In the genomic region with DNA sequence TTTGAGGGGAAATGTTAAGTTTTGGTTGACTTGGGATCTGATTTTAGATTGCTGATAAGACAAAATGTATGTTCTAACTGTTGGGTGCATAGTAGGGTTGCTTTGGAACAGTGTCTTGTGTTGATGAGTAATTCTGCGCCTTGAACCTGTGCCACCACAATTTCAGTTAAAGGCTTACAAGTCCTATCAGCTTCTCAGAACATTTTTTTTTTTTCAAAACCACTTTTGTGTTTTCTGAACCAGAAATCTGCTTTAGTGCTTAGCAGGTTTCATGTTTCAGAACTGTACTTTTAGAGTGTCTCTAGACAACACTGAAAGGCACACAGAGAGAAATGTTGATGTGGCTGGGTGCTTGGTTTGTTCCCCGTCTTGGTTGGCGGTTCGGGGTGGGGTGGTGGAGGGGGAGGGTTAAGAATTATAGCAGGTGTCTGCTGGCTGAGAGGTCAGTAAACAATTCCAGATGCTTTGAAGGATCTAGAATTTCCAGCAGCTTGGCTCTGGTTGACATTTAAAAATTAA, we compare ENCODE assay signal across 8 cellular contexts.
DNase-seq lines count a peak whose midpoint lies in the region; ATAC-seq lines count a peak whose summit lies in the region.

No MANE protein-coding gene starts in this region.

- DNase-seq in NCI-H2171 (lab: John Stamatoyannopoulos, UW) = peak; percentile 96
- peak; percentile 9 for DNase-seq in effector CD8-positive, alpha-beta T cell (lab: John Stamatoyannopoulos, UW)
- no peak for DNase-seq in NAMALWA (ENCODE audit: low spot score)
- DNase-seq in NCI-H2227 (lab: John Stamatoyannopoulos, UW; ENCODE audit: unreplicated experiment) = no peak
- no peak for DNase-seq in NK-92 (lab: John Stamatoyannopoulos, UW; ENCODE audit: unreplicated experiment)
- DNase-seq in SKM-1 treated with dmso at 0.1 percent for 144 hours (lab: John Stamatoyannopoulos, UW; ENCODE audit: unreplicated experiment) = no peak

- peak; percentile 95 for ATAC-seq in GM18868 (IDR thresholded peaks at IDR 0.05; ENCODE audit: unreplicated experiment)
- peak; percentile 94 for ATAC-seq in HG02852 (IDR thresholded peaks at IDR 0.05; ENCODE audit: unreplicated experiment)

Comparison
In these comparisons a context has a peak if more than half of its experiments do, and no peak if none do; other contexts are left out.
1. DNase-seq: peak in NCI-H2171 (single experiment) and effector CD8-positive, alpha-beta T cell (single experiment); none in NAMALWA (single experiment), NCI-H2227 (single experiment), NK-92 (single experiment) and SKM-1 treated with dmso at 0.1 percent for 144 hours (single experiment).